ENCODE assay signal across 29 cellular contexts in the genomic region with DNA sequence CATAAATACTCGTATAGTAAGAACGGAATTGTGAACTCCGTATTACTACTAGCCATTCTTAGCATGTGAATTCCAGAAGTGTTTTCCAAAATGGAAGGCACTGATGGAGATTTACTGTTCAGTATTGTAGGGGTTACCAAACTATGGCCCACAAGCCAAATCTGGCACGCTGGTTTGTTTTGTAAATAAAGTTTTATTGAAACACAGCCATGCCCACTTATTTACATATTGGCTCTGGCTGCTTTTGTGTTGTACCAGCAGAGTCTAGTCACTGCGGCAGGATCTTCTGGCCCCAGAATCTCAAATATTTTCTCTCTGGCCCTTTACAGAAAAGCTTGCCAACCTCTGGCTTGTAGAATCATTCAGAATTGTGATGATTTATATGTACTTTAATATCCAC.
"Had no signal": no experiment of that assay in that cellular context is flagged by ENCODE, and none has a peak within 500 bp of the region (broad histone marks: within the 10 kb centered on the region; RNA-seq: fewer than 3 reads in every experiment).

No MANE protein-coding gene starts in this region.

- FAIRE-seq: astrocyte, bronchial epithelial cell, frontal cortex had no signal

- DNase-seq: activated B cell treated with CpG ODN at 0.5 μM for 24 hours; activated CD4-positive, alpha-beta T cell treated with anti-CD3 and anti-CD28 coated beads for 48 hours; activated CD4-positive, alpha-beta T cell treated with anti-CD3 and anti-CD28 coated beads, Interleukin-2, amount 50 U/mL, for 1 hour; activated CD4-positive, alpha-beta T cell treated with anti-CD3 and anti-CD28 coated beads, Interleukin-2, amount 50 U/mL, for 48 hours; activated CD8-positive, alpha-beta memory T cell treated with anti-CD3 and anti-CD28 coated beads for 24 hours; activated CD8-positive, alpha-beta T cell treated with anti-CD3 and anti-CD28 coated beads for 36 hours; activated effector memory CD4-positive, alpha-beta T cell treated with Interleukin-2 at 50 U/mL for 16 hours; activated gamma-delta T cell treated with Interleukin-2 at 50 U/mL for 16 hours; activated naive CD4-positive, alpha-beta T cell treated with anti-CD3 and anti-CD28 coated beads, Interleukin-2, amount 50 U/mL, for 16 hours; activated naive CD4-positive, alpha-beta T cell treated with Interleukin-2 at 50 U/mL for 16 hours; activated T-cell treated with anti-CD3 and anti-CD28 coated beads, Interleukin-2, amount 50 U/mL, for 4 hours; amniotic stem cell; anterior cingulate cortex; brain microvascular endothelial cell; dorsolateral prefrontal cortex; effector memory CD4-positive, alpha-beta T cell; endodermal cell; foreskin fibroblast; head of caudate nucleus; T-helper 17 cell; T1000; WERI-Rb-1 had no signal

- H3K36me3 ChIP-seq: brain microvascular endothelial cell, WERI-Rb-1 had no signal

- H3K27ac ChIP-seq: brain microvascular endothelial cell, coronary artery, dorsolateral prefrontal cortex, WERI-Rb-1 had no signal

- H3K27me3 ChIP-seq: brain microvascular endothelial cell had no signal

- H3K4me3 ChIP-seq: coronary artery, dorsolateral prefrontal cortex had no signal

- ATAC-seq: activated CD4-positive, CD25-positive, alpha-beta regulatory T cell treated with anti-CD3 and anti-CD28 coated beads, Interleukin-2, amount 50 U/mL, for 24 hours; activated CD8-positive, alpha-beta T cell treated with anti-CD3 and anti-CD28 coated beads for 36 hours; activated T-cell treated with anti-CD3 and anti-CD28 coated beads, Interleukin-2, amount 50 U/mL, for 4 hours; activated T-helper 17 cell treated with anti-CD3 and anti-CD28 coated beads, Interleukin-2, amount 50 U/mL, for 72 hours; esophagus mucosa; T-helper 17 cell had no signal
